Comparison of ENCODE assay signal across 8 cellular contexts in the genomic region with DNA sequence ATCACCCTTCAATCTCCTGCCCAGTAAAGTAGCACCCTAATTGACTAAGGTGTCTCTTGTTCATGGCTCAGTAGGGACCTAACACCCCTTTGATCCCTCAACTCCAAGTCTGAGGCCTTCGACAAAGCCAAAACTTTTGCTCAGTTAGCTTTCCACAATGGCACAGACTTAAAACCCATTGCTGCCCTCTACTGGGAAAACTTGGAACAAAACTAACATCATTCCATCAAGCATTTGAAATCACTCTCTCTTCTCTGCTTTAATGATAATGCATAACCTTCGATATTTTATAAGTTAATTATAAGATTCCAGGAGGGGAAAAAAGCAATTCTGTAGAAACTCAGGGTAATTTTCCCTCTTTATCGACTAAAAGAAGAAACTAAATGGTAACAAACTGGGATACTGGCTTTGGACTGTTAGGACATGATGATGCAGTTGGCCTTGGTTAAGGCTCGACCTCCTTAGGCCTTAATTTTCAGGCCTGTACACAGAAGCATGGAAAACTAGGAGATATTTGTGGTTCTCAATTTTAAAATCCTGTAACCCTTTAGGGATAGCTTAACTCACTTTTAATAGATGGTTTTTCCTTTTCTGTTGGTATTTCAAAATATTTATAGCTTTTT.
DNase-seq lines count a peak whose midpoint lies in the region; ATAC-seq and TF ChIP-seq lines count a peak whose summit lies in the region.

No MANE protein-coding gene starts in this region.

- H3K79me2 ChIP-seq in HCT116 (ENCODE audit: insufficient read depth, low read length) (peaks cover 58% of the 10 kb centered on the region; the same call in 1 of the 2 replicates), hepatocyte (no peaks in the 10 kb centered on the region), smooth muscle cell (ENCODE audit: low read depth) (no peaks in the 10 kb centered on the region)

- peak overlapping the region; percentile 3; the same call in 1 of the 2 replicates for H3K27ac ChIP-seq in HCT116 (ENCODE audit: low read depth, low read length)
- no peak overlapping the region for H3K27ac ChIP-seq in hepatocyte
- no peak overlapping the region for H3K27ac ChIP-seq in smooth muscle cell (ENCODE audit: low read depth)

- no peak for TF ChIP-seq POLR2A in HCT116 (IDR thresholded peaks at IDR 0.05; ENCODE audit: borderline replicate concordance, extremely low read depth, insufficient read depth, insufficient read length)

- H3K27me3 Mint-ChIP-seq in WTC11 (ENCODE audit: low read depth), result no peaks in the 10 kb centered on the region

- no peaks in the 10 kb centered on the region for H3K27me3 ChIP-seq in HCT116 (ENCODE audit: insufficient read depth, low read length)
- no peaks in the 10 kb centered on the region for H3K27me3 ChIP-seq in hepatocyte
- no peaks in the 10 kb centered on the region for H3K27me3 ChIP-seq in smooth muscle cell (ENCODE audit: low read depth)

- peaks cover 4% of the 10 kb centered on the region; the same call in 1 of the 2 replicates for H3K4me1 Mint-ChIP-seq in WTC11

- H2AFZ ChIP-seq in HCT116 (ENCODE audit: low read depth, low read length, poor library complexity, severe bottlenecking) (no peak overlapping the region), hepatocyte (no peak overlapping the region), smooth muscle cell (ENCODE audit: low read depth) (no peak overlapping the region)

- H3K9me3 Mint-ChIP-seq in WTC11, result peaks cover 5% of the 10 kb centered on the region; the same call in 1 of the 2 replicates

- no TSS peak for BruUV-seq in HCT116 (replicated peaks; lab: Mats Ljungman, UMichigan)

- 41% methylated on average over 4 of the region's 4 CpGs for WGBS in hepatocyte (ENCODE audit: low lambda C conversion rate, missing lambda C conversion rate)
- 36% methylated on average over 4 of the region's 4 CpGs for WGBS in smooth muscle cell (ENCODE audit: low lambda C conversion rate)

- TF ChIP-seq RAD21 in HCT116 (IDR thresholded peaks at IDR 0.05; ENCODE audit: low read depth), result peak; percentile 47; the same call in 1 of the 2 replicates

- peaks cover 2 to 48% of the 10 kb centered on the region in 2 experiments; a peak in 2 of 4 replicates for H3K36me3 ChIP-seq in HCT116 (ENCODE audit: control insufficient read depth in 1 of 2, insufficient read depth in 2 of 2, low read length in 2 of 2)
- no peaks in the 10 kb centered on the region for H3K36me3 ChIP-seq in hepatocyte (replicated peaks; ENCODE audit: insufficient read depth, low read depth)
- peaks cover 6% of the 10 kb centered on the region for H3K36me3 ChIP-seq in smooth muscle cell (ENCODE audit: low read depth)

- RAD21 ChIA-PET in HCT116 (lab: Charles Lee; ENCODE audit: low non-redundant PET in 1 of 2, low total read pairs in 2 of 2, uncharacterized antibody in 2 of 2, unreplicated experiment in 2 of 2), result no interaction called here

- peaks cover 8% of the 10 kb centered on the region for H3F3A ChIP-seq in smooth muscle cell (ENCODE audit: low read depth)

- H3K27ac Mint-ChIP-seq in WTC11, result no peak overlapping the region

- H3K4me2 ChIP-seq in HCT116 (ENCODE audit: low read length) (no peak overlapping the region), hepatocyte (no peak overlapping the region), smooth muscle cell (no peak overlapping the region)

- POLR2A ChIA-PET in HCT116 (lab: Charles Lee) (interaction anchor here (0.9 kb wide), 1 partner anchor 217 kb away, joined by 3 read pairs; no protein-coding TSS in a partner anchor), WTC11 (lab: Charles Lee) (interaction anchor here (0.7 kb wide), 1 partner anchor 606 kb away, joined by 3 read pairs; no protein-coding TSS in a partner anchor)

- H3K9me2 ChIP-seq in HCT116 (ENCODE audit: insufficient read depth) (no peaks in the 10 kb centered on the region), hepatocyte (replicated peaks; ENCODE audit: insufficient read depth) (no peaks in the 10 kb centered on the region)

- H3K9ac ChIP-seq in HCT116 (ENCODE audit: low read length), result no peak overlapping the region
- no peak overlapping the region for H3K9ac ChIP-seq in smooth muscle cell (ENCODE audit: low read depth)

- ATAC-seq in HCT116, result peak; percentile 62
- peak; percentile 62 for ATAC-seq in WTC11
- no peak for ATAC-seq in HG02759 (IDR thresholded peaks at IDR 0.05; ENCODE audit: unreplicated experiment)

- H3K36me3 Mint-ChIP-seq in WTC11, result peaks cover 11% of the 10 kb centered on the region

- peak; percentile 8 for DNase-seq in stimulated activated CD4-positive, alpha-beta T cell treated with anti-CD3 and anti-CD28 coated beads, Interleukin-2, amount 100 ng/mL, for 4 hours (ENCODE audit: low read depth)
- DNase-seq in stimulated activated CD4-positive, alpha-beta T cell treated with anti-CD3 and anti-CD28 coated beads, Interleukin-2, amount 100 ng/mL, for 24 hours, result no peak
- DNase-seq in HCT116 (ENCODE audit: low read depth, low spot score) (peak; percentile 41), NCI-H1694 (lab: John Stamatoyannopoulos, UW) (peak; percentile 66), WTC11 (ENCODE audit: low spot score) (no peak), hepatocyte (ENCODE audit: low spot score) (peak; percentile 75), smooth muscle cell (lab: John Stamatoyannopoulos, UW; ENCODE audit: unreplicated experiment) (no peak)

- intact Hi-C loops in HCT116 (cut with micrococcal nuclease), result loop anchor here (1.0 to 10.0 kb wide), 3 partner anchors 255 to 1580 kb away; no protein-coding TSS in a partner anchor

- peak; percentile 25 to 65 (median 54); a peak in 4 of 6 replicates for TF ChIP-seq CTCF in HCT116 (IDR thresholded peaks at IDR 0.05 in 2 of 3, conservative IDR thresholded peaks at IDR 0.05 in 1 of 3; ENCODE audit: borderline replicate concordance in 1 of 3, insufficient read depth in 1 of 3, low read depth in 2 of 3, low read length in 2 of 3)
- TF ChIP-seq CTCF in WTC11 (IDR thresholded peaks at IDR 0.05), result no peak; the same call in 1 of the 2 replicates
- peak; percentile 64 for TF ChIP-seq CTCF in hepatocyte (IDR thresholded peaks at IDR 0.05; ENCODE audit: poor library complexity)
- TF ChIP-seq CTCF in smooth muscle cell (IDR thresholded peaks at IDR 0.05; ENCODE audit: borderline replicate concordance, insufficient read depth, poor library complexity, severe bottlenecking), result peak; percentile 62

- H4K20me1 ChIP-seq in HCT116 (ENCODE audit: insufficient read depth) (peaks cover 4% of the 10 kb centered on the region), hepatocyte (ENCODE audit: insufficient read depth, poor library complexity, severe bottlenecking) (no peaks in the 10 kb centered on the region), smooth muscle cell (ENCODE audit: low read depth) (peaks cover 27% of the 10 kb centered on the region)

- CTCF ChIA-PET in HCT116 (lab: Charles Lee) (interaction anchor here (0.5 to 3.4 kb wide), 25 partner anchors 8 to 1582 kb away, joined by 3 to 23 read pairs (median 5); no protein-coding TSS in a partner anchor), WTC11 (lab: Charles Lee) (interaction anchor here (0.6 to 2.9 kb wide), 47 partner anchors 10 to 862 kb away, joined by 3 to 25 read pairs (median 5); no protein-coding TSS in a partner anchor)

- no peak overlapping the region for H3K4me3 Mint-ChIP-seq in WTC11

- H3K9me3 ChIP-seq in HCT116 (ENCODE audit: control insufficient read depth in 1 of 2, insufficient read depth in 1 of 2, low read depth in 1 of 2, low read length in 2 of 2), result no peaks in the 10 kb centered on the region
- no peaks in the 10 kb centered on the region for H3K9me3 ChIP-seq in hepatocyte (ENCODE audit: low read depth)
- H3K9me3 ChIP-seq in smooth muscle cell (replicated peaks; ENCODE audit: low read depth), result no peaks in the 10 kb centered on the region

- no peaks in the 10 kb centered on the region for H3K4me1 ChIP-seq in HCT116 (ENCODE audit: control insufficient read depth in 1 of 2, insufficient read depth in 2 of 2, low read length in 2 of 2)
- no peaks in the 10 kb centered on the region for H3K4me1 ChIP-seq in hepatocyte (ENCODE audit: insufficient read depth)
- peaks cover 13% of the 10 kb centered on the region for H3K4me1 ChIP-seq in smooth muscle cell (ENCODE audit: low read depth)

- no peak overlapping the region for H3K4me3 ChIP-seq in HCT116 (replicated peaks in 1 of 2; ENCODE audit: low read depth in 1 of 2, low read length in 2 of 2)
- no peak overlapping the region for H3K4me3 ChIP-seq in hepatocyte
- H3K4me3 ChIP-seq in smooth muscle cell, result no peak overlapping the region

TF ChIP-seq in HCT116, 20 proteins besides CTCF, POLR2A, EP300 and RAD21:
- TF ChIP-seq ZFX (IDR thresholded peaks at IDR 0.05) (no peak), TCF7L2 (IDR thresholded peaks at IDR 0.05; ENCODE audit: borderline replicate concordance, extremely low read depth, insufficient read depth, insufficient read length) (no peak), EGR1 (IDR thresholded peaks at IDR 0.05; ENCODE audit: low read depth) (no peak), CBX3 (IDR thresholded peaks at IDR 0.05; ENCODE audit: low read depth) (no peak)

TF ChIP-seq in WTC11, 78 proteins besides CTCF, POLR2A, EP300 and RAD21:
- TF ChIP-seq ZNF423 (CRISPR knock-in tag; IDR thresholded peaks at IDR 0.05), result no peak
- no peak for TF ChIP-seq ZNF219 (CRISPR knock-in tag; IDR thresholded peaks at IDR 0.05; ENCODE audit: borderline replicate concordance)
- no peak for TF ChIP-seq JUN (CRISPR knock-in tag; IDR thresholded peaks at IDR 0.05)
- 0 out of 2 replicates have a peak, but pooled peaks have one; percentile 6 for TF ChIP-seq GABPB1 (CRISPR knock-in tag; IDR thresholded peaks at IDR 0.05)
- TF ChIP-seq RELA (CRISPR knock-in tag; IDR thresholded peaks at IDR 0.05; ENCODE audit: borderline replicate concordance), result no peak
TF ChIP-seq in WTC11: peak in this region for 1.

Comparison
In these comparisons a context has a peak if more than half of its experiments do, and no peak if none do; other contexts are left out.
1. DNase-seq: peak in stimulated activated CD4-positive, alpha-beta T cell treated with anti-CD3 and anti-CD28 coated beads, Interleukin-2, amount 100 ng/mL, for 4 hours (single experiment), HCT116 (single experiment), NCI-H1694 (single experiment) and hepatocyte (single experiment); none in stimulated activated CD4-positive, alpha-beta T cell treated with anti-CD3 and anti-CD28 coated beads, Interleukin-2, amount 100 ng/mL, for 24 hours (0 of 2), WTC11 (single experiment) and smooth muscle cell (single experiment).